ENCODE assay signal across 15 cellular contexts in genomic region chr9:127106493-127106855, GRCh38.
"Had no signal": no experiment of that assay in that cellular context is flagged by ENCODE, and none has a peak within 500 bp of the region (broad histone marks: within the 10 kb centered on the region; RNA-seq: fewer than 3 reads in every experiment).

No MANE protein-coding gene starts in this region.

- H3K9me3 ChIP-seq: testis, upper lobe of left lung had no signal

- DNase-seq: activated CD4-positive, alpha-beta T cell treated with anti-CD3 and anti-CD28 coated beads, Interleukin-2, amount 50 U/mL, for 48 hours; activated T-cell treated with anti-CD3 and anti-CD28 coated beads for 4 hours; amniotic stem cell; erythroblast; left colon; stimulated activated naive CD8-positive, alpha-beta T cell treated with anti-CD3 and anti-CD28 coated beads, Interleukin-15, Interleukin-2, amounts not matched to agents 100 U/mL and 50 U/mL, for 24 hours; T-helper 2 cell; testis; upper lobe of left lung had no signal

- ATAC-seq: left colon; stimulated activated naive CD8-positive, alpha-beta T cell treated with anti-CD3 and anti-CD28 coated beads, Interleukin-15, Interleukin-2, amounts not matched to agents 100 U/mL and 50 U/mL, for 24 hours had no signal

- FAIRE-seq: endometrium, frontal cortex had no signal

- H3K4me1 ChIP-seq: parathyroid adenoma, testis had no signal

- H3K4me3 ChIP-seq: coronary artery, lung, skin epidermis, testis, upper lobe of left lung had no signal

- H3K79me2 ChIP-seq: parathyroid adenoma had no signal

- H2AFZ ChIP-seq: parathyroid adenoma had no signal

- H3K27me3 ChIP-seq: testis, upper lobe of left lung had no signal

- H3K9ac ChIP-seq: parathyroid adenoma had no signal

- H3K27ac ChIP-seq: coronary artery, parathyroid adenoma, testis, upper lobe of left lung had no signal
